ENCODE assay signal across 1 cellular context in genomic region chr12:52980773-52981423, GRCh38.
TF ChIP-seq lines count a peak whose summit lies in the region.

No MANE protein-coding gene starts in this region.

TF ChIP-seq in HepG2, 621 proteins besides CTCF, POLR2A, EP300 and RAD21 (continued from another document and continues in another):
- TF ChIP-seq ZXDC (CRISPR knock-in tag; IDR thresholded peaks at IDR 0.05): no peak
- TF ChIP-seq SCMH1 (CRISPR knock-in tag; IDR thresholded peaks at IDR 0.05; ENCODE audit: borderline replicate concordance): no peak
- TF ChIP-seq TGIF2 (CRISPR knock-in tag; IDR thresholded peaks at IDR 0.05): peak; percentile 82; the same call in 1 of the 2 replicates
- peak; percentile 56; the same call in 1 of the 2 replicates for TF ChIP-seq ZNF350 (CRISPR knock-in tag; IDR thresholded peaks at IDR 0.05; ENCODE audit: borderline replicate concordance, low read depth)
- peak; percentile 72; the same call in 1 of the 2 replicates for TF ChIP-seq ZNF333 (CRISPR knock-in tag; IDR thresholded peaks at IDR 0.05; ENCODE audit: borderline replicate concordance)
- no peak for TF ChIP-seq STAT5B (CRISPR knock-in tag; IDR thresholded peaks at IDR 0.05)
- TF ChIP-seq NPAS2 (CRISPR knock-in tag; IDR thresholded peaks at IDR 0.05; ENCODE audit: borderline replicate concordance): no peak
- 0 out of 2 replicates have a peak, but pooled peaks have one; percentile 16 for TF ChIP-seq TARDBP (CRISPR knock-in tag; IDR thresholded peaks at IDR 0.05)
- TF ChIP-seq ZNF816 (CRISPR knock-in tag; IDR thresholded peaks at IDR 0.05; ENCODE audit: borderline replicate concordance): no peak
- peak; percentile 72; the same call in 1 of the 2 replicates for TF ChIP-seq ZKSCAN8 (CRISPR knock-in tag; IDR thresholded peaks at IDR 0.05; ENCODE audit: borderline replicate concordance)
- TF ChIP-seq POGZ (CRISPR knock-in tag; IDR thresholded peaks at IDR 0.05): peak; percentile 43; the same call in 1 of the 2 replicates
- no peak for TF ChIP-seq GPBP1L1 (CRISPR knock-in tag; IDR thresholded peaks at IDR 0.05)
- TF ChIP-seq XRCC5 (optimal IDR thresholded peaks at IDR 0.05; ENCODE audit: low read length): peak; percentile 87
- TF ChIP-seq RXRA (CRISPR knock-in tag; IDR thresholded peaks at IDR 0.05): peak; percentile 71
- no peak; the same call in 1 of the 2 replicates for TF ChIP-seq ZNF788 (CRISPR knock-in tag; IDR thresholded peaks at IDR 0.05; ENCODE audit: borderline replicate concordance)
- 0 out of 2 replicates have a peak, but pooled peaks have one; percentile 19 for TF ChIP-seq ARID5B (CRISPR knock-in tag; IDR thresholded peaks at IDR 0.05)
- TF ChIP-seq ZNF160 (CRISPR knock-in tag; IDR thresholded peaks at IDR 0.05): 0 out of 2 replicates have a peak, but pooled peaks have one; percentile 52
- 0 out of 2 replicates have a peak, but pooled peaks have one; percentile 57 for TF ChIP-seq ZNF335 (CRISPR knock-in tag; IDR thresholded peaks at IDR 0.05)
- TF ChIP-seq ZNF460 (CRISPR knock-in tag; IDR thresholded peaks at IDR 0.05; ENCODE audit: borderline replicate concordance): peak; percentile 85; the same call in 1 of the 2 replicates
- peak; percentile 53; the same call in 1 of the 2 replicates for TF ChIP-seq MED1 (CRISPR knock-in tag; IDR thresholded peaks at IDR 0.05)
- TF ChIP-seq ZNF644 (CRISPR knock-in tag; IDR thresholded peaks at IDR 0.05; ENCODE audit: low read depth): no peak
- no peak for TF ChIP-seq ZNF713 (CRISPR knock-in tag; IDR thresholded peaks at IDR 0.05)
- no peak for TF ChIP-seq ATF6 (CRISPR knock-in tag; conservative IDR thresholded peaks at IDR 0.05)
- TF ChIP-seq GTF3A (CRISPR knock-in tag; conservative IDR thresholded peaks at IDR 0.05): 0 out of 2 replicates have a peak, but pooled peaks have one; percentile 47
- TF ChIP-seq CREB1 (IDR thresholded peaks at IDR 0.05): no peak
- peak; percentile 51; the same call in 1 of the 2 replicates for TF ChIP-seq CREB1 (CRISPR knock-in tag; IDR thresholded peaks at IDR 0.05)
- TF ChIP-seq REST (IDR thresholded peaks at IDR 0.05; ENCODE audit: borderline replicate concordance in 1 of 2, low read depth in 1 of 2, low read length in 2 of 2): no peak
- 0 out of 2 replicates have a peak, but pooled peaks have one; percentile 19 for TF ChIP-seq ZNF430 (CRISPR knock-in tag; IDR thresholded peaks at IDR 0.05)
- TF ChIP-seq ZSCAN9 (CRISPR knock-in tag; IDR thresholded peaks at IDR 0.05; ENCODE audit: borderline replicate concordance): peak; percentile 77
- 0 out of 4 replicates have a peak, but pooled peaks of 1 of the 2 experiments have one; percentile 25 for TF ChIP-seq NR2F1 (CRISPR knock-in tag; IDR thresholded peaks at IDR 0.05)
- TF ChIP-seq THYN1 (CRISPR knock-in tag; IDR thresholded peaks at IDR 0.05; ENCODE audit: borderline replicate concordance, low read depth): no peak
- 0 out of 2 replicates have a peak, but pooled peaks have one; percentile 55 for TF ChIP-seq ZSCAN31 (CRISPR knock-in tag; IDR thresholded peaks at IDR 0.05; ENCODE audit: low read depth)
- TF ChIP-seq BRF2 (CRISPR knock-in tag; IDR thresholded peaks at IDR 0.05): no peak
- no peak for TF ChIP-seq ZNF609 (CRISPR knock-in tag; IDR thresholded peaks at IDR 0.05; ENCODE audit: borderline replicate concordance)
- TF ChIP-seq GLI4 (CRISPR knock-in tag; IDR thresholded peaks at IDR 0.05; ENCODE audit: borderline replicate concordance): no peak
- 0 out of 2 replicates have a peak, but pooled peaks have one; percentile 38 for TF ChIP-seq MEIS2 (CRISPR knock-in tag; IDR thresholded peaks at IDR 0.05)
- TF ChIP-seq RFX1 (IDR thresholded peaks at IDR 0.05): no peak
- no peak for TF ChIP-seq ZNF674 (CRISPR knock-in tag; IDR thresholded peaks at IDR 0.05; ENCODE audit: low read depth)
- peak; percentile 30; the same call in 1 of the 2 replicates for TF ChIP-seq NR2F6 (IDR thresholded peaks at IDR 0.05)
- TF ChIP-seq NR2F6 (CRISPR knock-in tag; IDR thresholded peaks at IDR 0.05): peak; percentile 71; the same call in 1 of the 2 replicates
- 0 out of 2 replicates have a peak, but pooled peaks have one; percentile 24 for TF ChIP-seq AHR (CRISPR knock-in tag; IDR thresholded peaks at IDR 0.05)
